In genomic region chr4:7051144-7051495, GRCh38 we compare ENCODE assay signal across 23 cellular contexts.
"Had no signal": no experiment of that assay in that cellular context is flagged by ENCODE, and none has a peak within 500 bp of the region (broad histone marks: within the 10 kb centered on the region; RNA-seq: fewer than 3 reads in every experiment).

No MANE protein-coding gene starts in this region.

- H3K9me3 ChIP-seq: Peyer's patch, SJCRH30, SK-N-SH had no signal

- H3K4me3 ChIP-seq: K562, Peyer's patch, SJCRH30 had no signal

- H3K27ac ChIP-seq: Peyer's patch, SJCRH30 had no signal

- H3K4me1 ChIP-seq: SJCRH30 had no signal

- DNase-seq: activated B cell treated with CpG ODN at 0.5 μM for 24 hours; activated CD4-positive, alpha-beta memory T cell treated with anti-CD3 and anti-CD28 coated beads for 36 hours; activated CD4-positive, alpha-beta T cell treated with anti-CD3 and anti-CD28 coated beads for 1 hour; activated CD4-positive, alpha-beta T cell treated with anti-CD3 and anti-CD28 coated beads, Interleukin-2, amount 10 ng/mL, durations not matched to agents 7 days and 5 days; activated CD8-positive, alpha-beta memory T cell treated with anti-CD3 and anti-CD28 coated beads for 24 hours; activated naive CD8-positive, alpha-beta T cell treated with anti-CD3 and anti-CD28 coated beads, Interleukin-2, amount 50 U/mL, for 24 hours; activated T-cell treated with anti-CD3 and anti-CD28 coated beads, Interleukin-2, amount 50 U/mL, for 72 hours; amygdala; Karpas-422; NCI-H1105 treated with DMSO at 0.1 percent for 48 hours; NCI-H1436 treated with DMSO at 0.1 percent for 48 hours; NCI-H187; NCI-H2081; NCI-H446; NCI-H524; Peyer's patch; Right ventricle myocardium superior; SJCRH30; SK-N-SH; SW 1271 had no signal

- H3K27me3 Mint-ChIP-seq: activated B cell treated with CpG ODN at 0.5 μM for 24 hours; activated CD4-positive, alpha-beta memory T cell treated with anti-CD3 and anti-CD28 coated beads for 36 hours; activated CD4-positive, alpha-beta T cell treated with anti-CD3 and anti-CD28 coated beads, Interleukin-2, amount 10 ng/mL, durations not matched to agents 7 days and 5 days; activated naive CD4-positive, alpha-beta T cell treated with anti-CD3 and anti-CD28 coated beads, Interleukin-2, amount 50 U/mL, for 24 hours; activated naive CD8-positive, alpha-beta T cell treated with anti-CD3 and anti-CD28 coated beads, Interleukin-2, amount 50 U/mL, for 24 hours; brain had no signal

- H3K9ac ChIP-seq: SK-N-SH had no signal

- H3K27ac Mint-ChIP-seq: activated B cell treated with CpG ODN at 0.5 μM for 24 hours; activated CD4-positive, alpha-beta memory T cell treated with anti-CD3 and anti-CD28 coated beads for 36 hours; activated CD4-positive, alpha-beta T cell treated with anti-CD3 and anti-CD28 coated beads, Interleukin-2, amount 10 ng/mL, durations not matched to agents 7 days and 5 days; activated naive CD4-positive, alpha-beta T cell treated with anti-CD3 and anti-CD28 coated beads, Interleukin-2, amount 50 U/mL, for 24 hours; activated naive CD8-positive, alpha-beta T cell treated with anti-CD3 and anti-CD28 coated beads, Interleukin-2, amount 50 U/mL, for 24 hours; activated T-cell treated with anti-CD3 and anti-CD28 coated beads, Interleukin-2, amount 50 U/mL, for 72 hours; brain had no signal

- H3K4me2 ChIP-seq: SK-N-SH had no signal

- H3K4me3 Mint-ChIP-seq: activated B cell treated with CpG ODN at 0.5 μM for 24 hours; activated CD4-positive, alpha-beta memory T cell treated with anti-CD3 and anti-CD28 coated beads for 36 hours; activated CD4-positive, alpha-beta T cell treated with anti-CD3 and anti-CD28 coated beads, Interleukin-2, amount 10 ng/mL, durations not matched to agents 7 days and 5 days; activated naive CD4-positive, alpha-beta T cell treated with anti-CD3 and anti-CD28 coated beads, Interleukin-2, amount 50 U/mL, for 24 hours; activated naive CD8-positive, alpha-beta T cell treated with anti-CD3 and anti-CD28 coated beads, Interleukin-2, amount 50 U/mL, for 24 hours; activated T-cell treated with anti-CD3 and anti-CD28 coated beads, Interleukin-2, amount 50 U/mL, for 72 hours; brain had no signal

- H3K27me3 ChIP-seq: Peyer's patch, SJCRH30 had no signal

- H3K9me3 Mint-ChIP-seq: activated B cell treated with CpG ODN at 0.5 μM for 24 hours; activated CD4-positive, alpha-beta memory T cell treated with anti-CD3 and anti-CD28 coated beads for 36 hours; activated CD4-positive, alpha-beta T cell treated with anti-CD3 and anti-CD28 coated beads, Interleukin-2, amount 10 ng/mL, durations not matched to agents 7 days and 5 days; activated naive CD4-positive, alpha-beta T cell treated with anti-CD3 and anti-CD28 coated beads, Interleukin-2, amount 50 U/mL, for 24 hours; activated naive CD8-positive, alpha-beta T cell treated with anti-CD3 and anti-CD28 coated beads, Interleukin-2, amount 50 U/mL, for 24 hours; activated T-cell treated with anti-CD3 and anti-CD28 coated beads, Interleukin-2, amount 50 U/mL, for 72 hours had no signal
